In genomic region chr13:86760620-86761019, GRCh38 we compare ENCODE assay signal across 18 cellular contexts.
DNase-seq lines count a peak whose midpoint lies in the region; ATAC-seq, FAIRE-seq and TF ChIP-seq lines count a peak whose summit lies in the region.
"Had no signal": no experiment of that assay in that cellular context is flagged by ENCODE, and none has a peak within 500 bp of the region (broad histone marks: within the 10 kb centered on the region; RNA-seq: fewer than 3 reads in every experiment).

No MANE protein-coding gene starts in this region.

- no peak overlapping the region for H3K4me3 ChIP-seq in CD4-positive, CD25-positive, alpha-beta regulatory T cell (ENCODE audit: low read depth, low read length)
- no peak overlapping the region for H3K4me3 ChIP-seq in CD8-positive, alpha-beta T cell (ENCODE audit: low read depth, low read length)
- H3K4me3 ChIP-seq in lower lobe of right lung, result no peak overlapping the region
- H3K4me3 ChIP-seq: SJSA1 had no signal

- intact Hi-C loops in CD8-positive, alpha-beta T cell (cut with DNase I, micrococcal nuclease), result no loop called here
- intact Hi-C loops in lower lobe of right lung (cut with DNase I), result no loop called here

- no peaks in the 10 kb centered on the region for H3K27me3 ChIP-seq in CD4-positive, CD25-positive, alpha-beta regulatory T cell (ENCODE audit: control insufficient read depth, insufficient read depth, low read length)
- H3K27me3 ChIP-seq in CD8-positive, alpha-beta T cell (ENCODE audit: insufficient read depth, low read length), result no peaks in the 10 kb centered on the region
- no peaks in the 10 kb centered on the region for H3K27me3 ChIP-seq in lower lobe of right lung (ENCODE audit: low read depth)
- H3K27me3 ChIP-seq: SJSA1 had no signal

- CTCF ChIA-PET in CD8-positive, alpha-beta T cell (lab: Charles Lee), result no interaction called here

- no peaks in the 10 kb centered on the region for H3K4me1 ChIP-seq in CD4-positive, CD25-positive, alpha-beta regulatory T cell (ENCODE audit: control insufficient read depth, insufficient read depth, low read length, poor library complexity, severe bottlenecking)
- no peaks in the 10 kb centered on the region for H3K4me1 ChIP-seq in CD8-positive, alpha-beta T cell (ENCODE audit: insufficient read depth, low read length)
- H3K4me1 ChIP-seq in lower lobe of right lung, result no peaks in the 10 kb centered on the region
- H3K4me1 ChIP-seq: SJSA1 had no signal

- peak overlapping the region in 2 of 3 donors; percentile 13 to 14 for H3K27ac Mint-ChIP-seq in CD4-positive, CD25-positive, alpha-beta regulatory T cell
- peak overlapping the region; percentile 60 for H3K27ac Mint-ChIP-seq in CD8-positive, alpha-beta T cell
- H3K27ac Mint-ChIP-seq in T-helper 17 cell (no peak overlapping the region), immature natural killer cell (peak overlapping the region in 3 of 6 donors; percentile 9 to 70 (median 38))
- H3K27ac Mint-ChIP-seq: H9 had no signal

- H3K36me3 ChIP-seq in CD4-positive, CD25-positive, alpha-beta regulatory T cell (ENCODE audit: control insufficient read depth, insufficient read depth, low read length), result no peaks in the 10 kb centered on the region
- H3K36me3 ChIP-seq in CD8-positive, alpha-beta T cell (ENCODE audit: insufficient read depth, low read length), result no peaks in the 10 kb centered on the region
- no peaks in the 10 kb centered on the region for H3K36me3 ChIP-seq in lower lobe of right lung
- H3K36me3 ChIP-seq: SJSA1 had no signal

- H3K36me3 Mint-ChIP-seq in CD4-positive, CD25-positive, alpha-beta regulatory T cell, result peaks cover 7% of the 10 kb centered on the region
- H3K36me3 Mint-ChIP-seq in CD8-positive, alpha-beta T cell, result no peaks in the 10 kb centered on the region
- H3K36me3 Mint-ChIP-seq in T-helper 17 cell (ENCODE audit: low read depth) (no peaks in the 10 kb centered on the region), immature natural killer cell (peaks cover 0 to 9% (median 3%) of the 10 kb centered on the region in 3 donors)

- no peak overlapping the region for H3K27ac ChIP-seq in CD4-positive, CD25-positive, alpha-beta regulatory T cell (ENCODE audit: insufficient read depth, low read length, poor library complexity, severe bottlenecking)
- H3K27ac ChIP-seq in CD8-positive, alpha-beta T cell (ENCODE audit: low read depth, low read length), result no peak overlapping the region
- H3K27ac ChIP-seq in lower lobe of right lung, result no peak overlapping the region
- H3K27ac ChIP-seq: SJSA1 had no signal

- H3K9me3 ChIP-seq in CD4-positive, CD25-positive, alpha-beta regulatory T cell (ENCODE audit: control insufficient read depth in 2 of 2, low read length in 2 of 2), result peaks cover 4 to 49% of the 10 kb centered on the region in 2 experiments
- H3K9me3 ChIP-seq in CD8-positive, alpha-beta T cell (ENCODE audit: low read length), result no peaks in the 10 kb centered on the region
- H3K9me3 ChIP-seq in T-helper 17 cell (ENCODE audit: control insufficient read depth, low read length, poor library complexity, severe bottlenecking) (no peaks in the 10 kb centered on the region), lower lobe of right lung (no peaks in the 10 kb centered on the region)
- H3K9me3 ChIP-seq: SJSA1 had no signal

- no peak for ATAC-seq in CD4-positive, CD25-positive, alpha-beta regulatory T cell (ENCODE audit: low read depth in 2 of 2)
- peak; percentile 26 for ATAC-seq in CD8-positive, alpha-beta T cell
- ATAC-seq in T-helper 17 cell, result peak; percentile 42
- ATAC-seq in GM18858 (IDR thresholded peaks at IDR 0.05; ENCODE audit: unreplicated experiment), result no peak
- no peak for ATAC-seq in lower lobe of right lung
- ATAC-seq: Right ventricle myocardium inferior had no signal

- no peak for DNase-seq in CD4-positive, CD25-positive, alpha-beta regulatory T cell
- no peak for DNase-seq in CD8-positive, alpha-beta T cell
- DNase-seq in T-helper 17 cell, result no peak
- peak in 1 of 3 donors; percentile 9 for DNase-seq in immature natural killer cell
- no peak for DNase-seq in mucosa of gallbladder (ENCODE audit: low spot score)
- no peak for DNase-seq in H54 (ENCODE audit: insufficient read length, low spot score)
- DNase-seq in lower lobe of right lung, result no peak
- DNase-seq: H9, NCI-H1048, NCI-H1436, NCI-H187 treated with DMSO at 0.1 percent for 48 hours, NCI-H2107, NCI-H446 treated with DMSO at 0.1 percent for 48 hours, NCI-H526 treated with DMSO at 0.1 percent for 48 hours had no signal

- peak overlapping the region; percentile 33 to 68 (median 64) for H3K4me3 Mint-ChIP-seq in CD4-positive, CD25-positive, alpha-beta regulatory T cell
- peak overlapping the region; percentile 32 for H3K4me3 Mint-ChIP-seq in CD8-positive, alpha-beta T cell
- H3K4me3 Mint-ChIP-seq in T-helper 17 cell (peak overlapping the region; percentile 2), immature natural killer cell (peak overlapping the region in 3 of 5 donors; percentile 6 to 29 (median 17))
- H3K4me3 Mint-ChIP-seq: H9 had no signal

- no peaks in the 10 kb centered on the region for H3K4me1 Mint-ChIP-seq in CD4-positive, CD25-positive, alpha-beta regulatory T cell
- no peaks in the 10 kb centered on the region for H3K4me1 Mint-ChIP-seq in CD8-positive, alpha-beta T cell (ENCODE audit: low read depth)
- H3K4me1 Mint-ChIP-seq in T-helper 17 cell (no peaks in the 10 kb centered on the region), immature natural killer cell (peaks cover 0 to 11% of the 10 kb centered on the region in 2 donors)

- no peak for TF ChIP-seq POLR2A in H54 (IDR thresholded peaks at IDR 0.05; ENCODE audit: low read depth, low read length)

- POLR2A ChIA-PET in CD8-positive, alpha-beta T cell (lab: Charles Lee), result no interaction called here

- no peaks in the 10 kb centered on the region for H3K27me3 Mint-ChIP-seq in CD4-positive, CD25-positive, alpha-beta regulatory T cell
- H3K27me3 Mint-ChIP-seq in CD8-positive, alpha-beta T cell (ENCODE audit: low read depth), result no peaks in the 10 kb centered on the region
- no peaks in the 10 kb centered on the region for H3K27me3 Mint-ChIP-seq in T-helper 17 cell
- peaks cover 0 to 5% (median 0%) of the 10 kb centered on the region in 3 donors for H3K27me3 Mint-ChIP-seq in immature natural killer cell (ENCODE audit: low read depth in 3 of 3)

- H3K9me3 Mint-ChIP-seq in CD4-positive, CD25-positive, alpha-beta regulatory T cell, result peaks cover 8 to 58% (median 28%) of the 10 kb centered on the region in 7 donors
- H3K9me3 Mint-ChIP-seq in CD8-positive, alpha-beta T cell, result peaks cover 20% of the 10 kb centered on the region
- H3K9me3 Mint-ChIP-seq in immature natural killer cell, result peaks cover 27 to 70% (median 43%) of the 10 kb centered on the region in 6 donors

- TF ChIP-seq CTCF in CD8-positive, alpha-beta T cell (IDR thresholded peaks at IDR 0.05), result no peak
- no peak for TF ChIP-seq CTCF in lower lobe of right lung (IDR thresholded peaks at IDR 0.05)

- no peak for FAIRE-seq in H54 (lab: Jason Lieb, UNC)
- FAIRE-seq: HTR-8/SVneo had no signal

Comparison
In these comparisons a context has a peak if more than half of its experiments do, and no peak if none do; other contexts are left out.
1. ATAC-seq: peak in CD8-positive, alpha-beta T cell (single experiment) and T-helper 17 cell (single experiment); none in CD4-positive, CD25-positive, alpha-beta regulatory T cell (0 of 2), GM18858 (single experiment) and lower lobe of right lung (0 of 2).
2. H3K4me3 Mint-ChIP-seq: peak in every context shown above with its lines; median percentile 64 in CD4-positive, CD25-positive, alpha-beta regulatory T cell; 32 in CD8-positive, alpha-beta T cell; 17 in immature natural killer cell; 2 in T-helper 17 cell.